Comparison of ENCODE assay signal across 1 cellular context in genomic region chr12:112577473-112578334, GRCh38.
A peak's percentile ranks its signal among the peaks of the same experiment; 100 is the strongest.
TF ChIP-seq lines count a peak whose summit lies in the region.

No MANE protein-coding gene starts in this region.

TF ChIP-seq in K562, 482 proteins besides CTCF, POLR2A, EP300 and RAD21 (continued from another document and continues in another):
- TF ChIP-seq RREB1 (CRISPR knock-in tag; IDR thresholded peaks at IDR 0.05): no peak
- TF ChIP-seq RBM15 (IDR thresholded peaks at IDR 0.05; ENCODE audit: insufficient read depth, low read length): no peak
- TF ChIP-seq RUNX1 (IDR thresholded peaks at IDR 0.05; ENCODE audit: low read depth): no peak
- no peak for TF ChIP-seq LARP7 (IDR thresholded peaks at IDR 0.05)
- no peak for TF ChIP-seq FUS (optimal IDR thresholded peaks at IDR 0.05; ENCODE audit: low read depth, low read length)
- no peak for TF ChIP-seq KHSRP (IDR thresholded peaks at IDR 0.05)
- no peak for TF ChIP-seq SMAD1 (IDR thresholded peaks at IDR 0.05; ENCODE audit: low read depth, low read length, partially characterized antibody)
- no peak for TF ChIP-seq HMG20A (CRISPR knock-in tag; conservative IDR thresholded peaks at IDR 0.05)
- no peak for TF ChIP-seq ZNF165 (CRISPR knock-in tag; IDR thresholded peaks at IDR 0.05; ENCODE audit: borderline replicate concordance)
- TF ChIP-seq ZNF263 (CRISPR knock-in tag; IDR thresholded peaks at IDR 0.05; ENCODE audit: borderline replicate concordance): no peak
- TF ChIP-seq GTF2A2 (tag; IDR thresholded peaks at IDR 0.05): 0 out of 2 replicates have a peak, but pooled peaks have one; percentile 26
- no peak for TF ChIP-seq GATAD2A (IDR thresholded peaks at IDR 0.05)
- no peak for TF ChIP-seq ZNF717 (CRISPR knock-in tag; IDR thresholded peaks at IDR 0.05)
- TF ChIP-seq PTRF (tag; IDR thresholded peaks at IDR 0.05): peak; percentile 75
- TF ChIP-seq PREB (CRISPR knock-in tag; IDR thresholded peaks at IDR 0.05): no peak
- TF ChIP-seq ZBTB5 (IDR thresholded peaks at IDR 0.05): no peak
- no peak for TF ChIP-seq ZNF75A (CRISPR knock-in tag; IDR thresholded peaks at IDR 0.05)
- TF ChIP-seq SIRT6 (IDR thresholded peaks at IDR 0.05; ENCODE audit: low read depth, low read length): no peak
- TF ChIP-seq ZNF398 (CRISPR knock-in tag; IDR thresholded peaks at IDR 0.05): no peak
- no peak for TF ChIP-seq AFF4 (CRISPR knock-in tag; IDR thresholded peaks at IDR 0.05)
- peak; percentile 62 for TF ChIP-seq SMAD4 (CRISPR knock-in tag; conservative IDR thresholded peaks at IDR 0.05)
- no peak for TF ChIP-seq NR2C2 (CRISPR knock-in tag; IDR thresholded peaks at IDR 0.05)
- no peak for TF ChIP-seq NR2C2 (tag; IDR thresholded peaks at IDR 0.05)
- no peak for TF ChIP-seq EHMT2 (IDR thresholded peaks at IDR 0.05)
- TF ChIP-seq NUFIP1 (IDR thresholded peaks at IDR 0.05; ENCODE audit: partially characterized antibody): no peak
- TF ChIP-seq ZNF655 (CRISPR knock-in tag; IDR thresholded peaks at IDR 0.05): no peak
- peak; percentile 55 for TF ChIP-seq ZNF239 (CRISPR knock-in tag; IDR thresholded peaks at IDR 0.05)
- no peak for TF ChIP-seq ETV5 (CRISPR knock-in tag; IDR thresholded peaks at IDR 0.05; ENCODE audit: low read depth)
- no peak for TF ChIP-seq USF1 (CRISPR knock-in tag; IDR thresholded peaks at IDR 0.05)
- TF ChIP-seq ID3 (CRISPR knock-in tag; IDR thresholded peaks at IDR 0.05): peak; percentile 54; the same call in 1 of the 2 replicates
- TF ChIP-seq ID3 (tag; IDR thresholded peaks at IDR 0.05): no peak
- no peak for TF ChIP-seq MCM2 (IDR thresholded peaks at IDR 0.05; ENCODE audit: low read depth)
- TF ChIP-seq SPI1 (IDR thresholded peaks at IDR 0.05; ENCODE audit: borderline replicate concordance, low read depth, low read length): no peak
- no peak for TF ChIP-seq ARNT (IDR thresholded peaks at IDR 0.05)
- no peak for TF ChIP-seq GABPB2 (CRISPR knock-in tag; conservative IDR thresholded peaks at IDR 0.05)
- no peak for TF ChIP-seq BRF2 (IDR thresholded peaks at IDR 0.05; ENCODE audit: borderline replicate concordance, insufficient read depth, insufficient read length)
- TF ChIP-seq NBN (IDR thresholded peaks at IDR 0.05; ENCODE audit: low read depth): no peak
- no peak for TF ChIP-seq ZNF282 (CRISPR knock-in tag; IDR thresholded peaks at IDR 0.05)
- TF ChIP-seq ZFP30 (CRISPR knock-in tag; IDR thresholded peaks at IDR 0.05; ENCODE audit: borderline replicate concordance): no peak
- no peak for TF ChIP-seq USF2 (CRISPR knock-in tag; IDR thresholded peaks at IDR 0.05)
- 0 out of 2 replicates have a peak, but pooled peaks have one; percentile 59 for TF ChIP-seq HIVEP1 (CRISPR knock-in tag; IDR thresholded peaks at IDR 0.05)
- TF ChIP-seq RFX7 (CRISPR knock-in tag; IDR thresholded peaks at IDR 0.05): no peak
- no peak for TF ChIP-seq ZBTB7A (IDR thresholded peaks at IDR 0.05; ENCODE audit: borderline replicate concordance, control insufficient read depth, low read depth, low read length)
- peak; percentile 76 for TF ChIP-seq ETV1 (tag; conservative IDR thresholded peaks at IDR 0.05; ENCODE audit: low read depth)
- TF ChIP-seq SIX5 (IDR thresholded peaks at IDR 0.05; ENCODE audit: borderline replicate concordance in 1 of 2, insufficient read depth in 1 of 2, low read depth in 1 of 2, low read length in 2 of 2): no peak
- TF ChIP-seq SMARCA5 (IDR thresholded peaks at IDR 0.05): no peak
- no peak for TF ChIP-seq TEAD4 (IDR thresholded peaks at IDR 0.05; ENCODE audit: low read length)
- TF ChIP-seq TEAD4 (CRISPR knock-in tag; IDR thresholded peaks at IDR 0.05; ENCODE audit: borderline replicate concordance): no peak
- no peak for TF ChIP-seq FOXP1 (CRISPR knock-in tag; IDR thresholded peaks at IDR 0.05)
- no peak for TF ChIP-seq ZEB2 (IDR thresholded peaks at IDR 0.05)
- TF ChIP-seq ELF1 (tag; IDR thresholded peaks at IDR 0.05): no peak
- TF ChIP-seq PTTG1 (tag; IDR thresholded peaks at IDR 0.05; ENCODE audit: low read depth): peak; percentile 74; the same call in 1 of the 2 replicates
